Comparison of ENCODE assay signal across 21 cellular contexts in genomic region chr15:88987951-88988671, GRCh38.
DNase-seq lines count a peak whose midpoint lies in the region; ATAC-seq, FAIRE-seq and TF ChIP-seq lines count a peak whose summit lies in the region.
"Had no signal": no experiment of that assay in that cellular context is flagged by ENCODE, and none has a peak within 500 bp of the region (broad histone marks: within the 10 kb centered on the region; RNA-seq: fewer than 3 reads in every experiment).

No MANE protein-coding gene starts in this region.

- CTCF ChIA-PET in HepG2 (lab: Yijun Ruan, JAX; ENCODE audit: low intra/inter-chr PET ratio, low total read pairs), result no interaction called here

- DNase-seq in AG08396 (ENCODE audit: low spot score) (peak; percentile 67), HFFc6 (peak; percentile 38), adipocyte (ENCODE audit: low read depth) (peak; percentile 1), HepG2 (ENCODE audit: low spot score) (no peak), NCI-H69 (lab: John Stamatoyannopoulos, UW) (no peak), kidney tubule cell (ENCODE audit: low spot score) (no peak)
- DNase-seq in activated CD8-positive, alpha-beta memory T cell treated with anti-CD3 and anti-CD28 coated beads, Interleukin-2, amount 50 U/mL, for 4 hours, result no peak
- DNase-seq: ACHN; activated CD4-positive, alpha-beta T cell treated with anti-CD3 and anti-CD28 coated beads for 36 hours; activated gamma-delta T cell treated with Interleukin-2 at 50 U/mL for 16 hours; amygdala; cerebellar nuclear complex; NCI-H146; right cardiac atrium; SIG-M5; stimulated activated CD4-positive, alpha-beta T cell treated with anti-CD3 and anti-CD28 coated beads, Interleukin-1b, Interleukin-23, amount 100 ng/mL, for 48 hours had no signal

- in situ Hi-C loops in HepG2 (cut with HindIII; ENCODE audit: extremely low pct_ligation_motif_present, low pct_unique_long_range_greater_than_20kb), result no loop called here

- H3K27ac Mint-ChIP-seq in HFFc6, result peak overlapping the region; percentile 90
- H3K27ac Mint-ChIP-seq: activated CD4-positive, alpha-beta T cell treated with anti-CD3 and anti-CD28 coated beads for 36 hours had no signal

- WGBS in HepG2 (ENCODE audit: low lambda C conversion rate), result 45% methylated on average over 6 of the region's 7 CpGs

- no peak for TF ChIP-seq RAD21 in HepG2 (CRISPR knock-in tag; IDR thresholded peaks at IDR 0.05)

- 0 out of 2 replicates have a peak, but pooled peaks cover 4% of the 10 kb centered on the region for H3K36me3 Mint-ChIP-seq in HFFc6 (ENCODE audit: low read depth)

- H3K4me3 Mint-ChIP-seq in HFFc6, result peak overlapping the region; percentile 82
- H3K4me3 Mint-ChIP-seq: activated CD4-positive, alpha-beta T cell treated with anti-CD3 and anti-CD28 coated beads for 36 hours had no signal

- H3K4me3 ChIP-seq in adipocyte (ENCODE audit: low read length) (no peak overlapping the region), HepG2 (replicated peaks in 1 of 3; ENCODE audit: insufficient read depth in 1 of 3, low read depth in 2 of 3, low read length in 3 of 3) (no peak overlapping the region)
- H3K4me3 ChIP-seq: hepatocyte, vagina had no signal

- FAIRE-seq in HepG2 (lab: Jason Lieb, UNC), result no peak

- ATAC-seq in HepG2 (peak; percentile 57), GM18867 (IDR thresholded peaks at IDR 0.05; ENCODE audit: unreplicated experiment) (no peak)
- ATAC-seq: activated CD4-positive, alpha-beta T cell treated with anti-CD3 and anti-CD28 coated beads for 36 hours; left lobe of liver; right cardiac atrium had no signal

- TF ChIP-seq POLR2A in HepG2 (IDR thresholded peaks at IDR 0.05; ENCODE audit: insufficient read depth in 1 of 2, low read depth in 2 of 2, low read length in 2 of 2), result no peak

- H3K27ac ChIP-seq in HepG2 (ENCODE audit: extremely low read length, insufficient read depth, low read length), result no peak overlapping the region
- H3K27ac ChIP-seq: neutrophil, vagina had no signal

- BruUV-seq in HepG2 (replicated peaks; lab: Mats Ljungman, UMichigan), result no TSS peak

- POLR2A ChIA-PET in HepG2 (lab: Yijun Ruan, JAX), result no interaction called here

- H3K9me3 ChIP-seq in adipocyte (ENCODE audit: control insufficient read depth, low read length) (no peaks in the 10 kb centered on the region), HepG2 (ENCODE audit: low read length) (no peaks in the 10 kb centered on the region)
- H3K9me3 ChIP-seq: neutrophil, vagina had no signal

- no peaks in the 10 kb centered on the region for H3K27me3 Mint-ChIP-seq in HFFc6 (ENCODE audit: insufficient read depth)

- no peak overlapping the region for H3K9ac ChIP-seq in adipocyte (ENCODE audit: low read length)
- H3K9ac ChIP-seq in HepG2 (ENCODE audit: insufficient read depth, low read depth, low read length), result no peak overlapping the region

- intact Hi-C loops in HepG2 (cut with micrococcal nuclease; ENCODE audit: unreplicated experiment), result no loop called here

- TF ChIP-seq EP300 in HepG2 (IDR thresholded peaks at IDR 0.05; ENCODE audit: low read depth in 2 of 2, low read length in 2 of 2) (no peak), HepG2 (CRISPR knock-in tag; IDR thresholded peaks at IDR 0.05; ENCODE audit: borderline replicate concordance) (no peak)

- H3K4me2 ChIP-seq in HepG2 (ENCODE audit: low read depth, low read length), result no peak overlapping the region
- H3K4me2 ChIP-seq: hepatocyte had no signal

- H4K20me1 ChIP-seq in HepG2 (ENCODE audit: insufficient read depth, low read length), result no peaks in the 10 kb centered on the region

- no peaks in the 10 kb centered on the region for H3K27me3 ChIP-seq in adipocyte (replicated peaks; ENCODE audit: control insufficient read depth, insufficient read depth, low read length)
- H3K27me3 ChIP-seq in HepG2 (ENCODE audit: control insufficient read depth in 1 of 2, insufficient read depth in 2 of 2, low read length in 2 of 2), result no peaks in the 10 kb centered on the region
- H3K27me3 ChIP-seq: hepatocyte, vagina had no signal

- peaks cover 13% of the 10 kb centered on the region for H3K4me1 ChIP-seq in adipocyte (ENCODE audit: control insufficient read depth, insufficient read depth, low read length)
- H3K4me1 ChIP-seq in HepG2 (ENCODE audit: insufficient read depth, low read length), result peaks cover 14% of the 10 kb centered on the region
- H3K4me1 ChIP-seq: vagina had no signal

- TF ChIP-seq CTCF in HFFc6 (IDR thresholded peaks at IDR 0.05) (no peak), HepG2 (CRISPR knock-in tag; IDR thresholded peaks at IDR 0.05) (no peak)

- no peaks in the 10 kb centered on the region for H3K9me3 Mint-ChIP-seq in HFFc6

- no peaks in the 10 kb centered on the region for H3K79me2 ChIP-seq in HepG2 (ENCODE audit: insufficient read depth, low read length)
- H3K79me2 ChIP-seq: hepatocyte had no signal

- H3K36me3 ChIP-seq in adipocyte (ENCODE audit: control insufficient read depth, insufficient read depth, low read length, severe bottlenecking), result no peaks in the 10 kb centered on the region
- no peaks in the 10 kb centered on the region for H3K36me3 ChIP-seq in HepG2 (replicated peaks in 1 of 2; ENCODE audit: control insufficient read depth in 1 of 2, insufficient read depth in 2 of 2, low read length in 2 of 2)
- H3K36me3 ChIP-seq: neutrophil, vagina had no signal

- H3K4me1 Mint-ChIP-seq in HFFc6 (ENCODE audit: low read depth), result peaks cover 72% of the 10 kb centered on the region
- H3K4me1 Mint-ChIP-seq: activated CD4-positive, alpha-beta T cell treated with anti-CD3 and anti-CD28 coated beads for 36 hours had no signal

- H2AFZ ChIP-seq in HepG2 (ENCODE audit: low read length), result no peak overlapping the region
- H2AFZ ChIP-seq: hepatocyte had no signal

TF ChIP-seq in HepG2, 621 proteins besides CTCF, POLR2A, EP300 and RAD21:
- TF ChIP-seq ZNF790 (CRISPR knock-in tag; IDR thresholded peaks at IDR 0.05; ENCODE audit: borderline replicate concordance), result no peak
- TF ChIP-seq ZNF773 (CRISPR knock-in tag; IDR thresholded peaks at IDR 0.05; ENCODE audit: borderline replicate concordance), result no peak
- TF ChIP-seq MAFK (conservative IDR thresholded peaks at IDR 0.05 in 1 of 2, IDR thresholded peaks at IDR 0.05 in 1 of 2; ENCODE audit: low read length in 2 of 2), result 0 out of 4 replicates have a peak, but pooled peaks of 1 of the 2 experiments have one; percentile 1
TF ChIP-seq in HepG2: peak in this region for 1.

Comparison
In these comparisons a context has a peak if more than half of its experiments do, and no peak if none do; other contexts are left out.
1. DNase-seq: peak in AG08396 (single experiment), HFFc6 (single experiment) and adipocyte (single experiment); none in HepG2 (single experiment), NCI-H69 (single experiment), activated CD8-positive, alpha-beta memory T cell treated with anti-CD3 and anti-CD28 coated beads, Interleukin-2, amount 50 U/mL, for 4 hours (single experiment) and kidney tubule cell (single experiment).